In genomic region chr7:78450754-78451153, GRCh38 we compare ENCODE assay signal across 22 cellular contexts.
"Had no signal": no experiment of that assay in that cellular context is flagged by ENCODE, and none has a peak within 500 bp of the region (broad histone marks: within the 10 kb centered on the region; RNA-seq: fewer than 3 reads in every experiment).

No MANE protein-coding gene starts in this region.

- ATAC-seq: T-cell had no signal

- H3K27ac Mint-ChIP-seq: activated CD4-positive, alpha-beta memory T cell treated with anti-CD3 and anti-CD28 coated beads, Interleukin-2, amount 10 ng/mL, durations not matched to agents 7 days and 5 days; activated naive CD4-positive, alpha-beta T cell treated with anti-CD3 and anti-CD28 coated beads, Interleukin-2, amount 10 ng/mL, durations not matched to agents 7 days and 5 days; activated naive CD8-positive, alpha-beta T cell treated with anti-CD3 and anti-CD28 coated beads for 36 hours; activated T-helper 2 cell treated with anti-CD3 and anti-CD28 coated beads, Interferon-gamma antibody, Interleukin-2, Interleukin-4, amounts not matched to agents 10 μg/mL and 5 μg/mL and 100 μg/mL, durations not matched to agents 14 hours and 24 hours and 36 hours; T-cell had no signal

- DNase-seq: activated CD4-positive, alpha-beta memory T cell treated with anti-CD3 and anti-CD28 coated beads, Interleukin-2, amount 10 ng/mL, durations not matched to agents 7 days and 5 days; activated CD4-positive, alpha-beta T cell treated with anti-CD3 and anti-CD28 coated beads, Interleukin-2, amount 50 U/mL, for 1 hour; activated CD4-positive, CD25-positive, alpha-beta regulatory T cell; activated gamma-delta T cell treated with Interleukin-2 at 50 U/mL for 16 hours; activated naive CD4-positive, alpha-beta T cell treated with anti-CD3 and anti-CD28 coated beads, Interleukin-2, amount 10 ng/mL, durations not matched to agents 7 days and 5 days; activated naive CD8-positive, alpha-beta T cell treated with anti-CD3 and anti-CD28 coated beads for 36 hours; activated T-cell treated with anti-CD3 and anti-CD28 coated beads for 4 hours; activated T-cell treated with anti-CD3 and anti-CD28 coated beads, Interleukin-2, amount 50 U/mL, for 48 hours; brain microvascular endothelial cell; NCI-H1048; NCI-H1436 treated with DMSO at 0.1 percent for 48 hours; NCI-H187; NCI-H2171; NCI-H510A; NCI-H526 treated with DMSO at 0.1 percent for 48 hours; SIG-M5; T-cell; T-helper 2 cell had no signal

- H3K36me3 ChIP-seq: brain microvascular endothelial cell, cardiac muscle cell had no signal

- H3K36me3 Mint-ChIP-seq: activated naive CD4-positive, alpha-beta T cell treated with anti-CD3 and anti-CD28 coated beads, Interleukin-2, amount 10 ng/mL, durations not matched to agents 7 days and 5 days; activated naive CD8-positive, alpha-beta T cell treated with anti-CD3 and anti-CD28 coated beads for 36 hours; T-cell had no signal

- H3K4me3 ChIP-seq: cardiac muscle cell, SK-N-MC had no signal

- H3K4me1 Mint-ChIP-seq: activated CD4-positive, alpha-beta memory T cell treated with anti-CD3 and anti-CD28 coated beads, Interleukin-2, amount 10 ng/mL, durations not matched to agents 7 days and 5 days; activated naive CD4-positive, alpha-beta T cell treated with anti-CD3 and anti-CD28 coated beads, Interleukin-2, amount 10 ng/mL, durations not matched to agents 7 days and 5 days; activated naive CD8-positive, alpha-beta T cell treated with anti-CD3 and anti-CD28 coated beads for 36 hours; T-cell had no signal

- H3K27ac ChIP-seq: brain microvascular endothelial cell, cardiac muscle cell, SK-N-MC, VCaP had no signal

- H3K9me3 Mint-ChIP-seq: activated CD4-positive, alpha-beta memory T cell treated with anti-CD3 and anti-CD28 coated beads, Interleukin-2, amount 10 ng/mL, durations not matched to agents 7 days and 5 days; activated naive CD4-positive, alpha-beta T cell treated with anti-CD3 and anti-CD28 coated beads, Interleukin-2, amount 10 ng/mL, durations not matched to agents 7 days and 5 days; activated T-helper 2 cell treated with anti-CD3 and anti-CD28 coated beads, Interferon-gamma antibody, Interleukin-2, Interleukin-4, amounts not matched to agents 10 μg/mL and 5 μg/mL and 100 μg/mL, durations not matched to agents 14 hours and 24 hours and 36 hours had no signal

- H3K27me3 ChIP-seq: brain microvascular endothelial cell, cardiac muscle cell had no signal

- H3K27me3 Mint-ChIP-seq: activated CD4-positive, alpha-beta memory T cell treated with anti-CD3 and anti-CD28 coated beads, Interleukin-2, amount 10 ng/mL, durations not matched to agents 7 days and 5 days; activated naive CD4-positive, alpha-beta T cell treated with anti-CD3 and anti-CD28 coated beads, Interleukin-2, amount 10 ng/mL, durations not matched to agents 7 days and 5 days; activated naive CD8-positive, alpha-beta T cell treated with anti-CD3 and anti-CD28 coated beads for 36 hours; T-cell had no signal

- H3K4me3 Mint-ChIP-seq: activated CD4-positive, alpha-beta memory T cell treated with anti-CD3 and anti-CD28 coated beads, Interleukin-2, amount 10 ng/mL, durations not matched to agents 7 days and 5 days; activated naive CD4-positive, alpha-beta T cell treated with anti-CD3 and anti-CD28 coated beads, Interleukin-2, amount 10 ng/mL, durations not matched to agents 7 days and 5 days; activated naive CD8-positive, alpha-beta T cell treated with anti-CD3 and anti-CD28 coated beads for 36 hours; T-cell had no signal
